In the genomic region with DNA sequence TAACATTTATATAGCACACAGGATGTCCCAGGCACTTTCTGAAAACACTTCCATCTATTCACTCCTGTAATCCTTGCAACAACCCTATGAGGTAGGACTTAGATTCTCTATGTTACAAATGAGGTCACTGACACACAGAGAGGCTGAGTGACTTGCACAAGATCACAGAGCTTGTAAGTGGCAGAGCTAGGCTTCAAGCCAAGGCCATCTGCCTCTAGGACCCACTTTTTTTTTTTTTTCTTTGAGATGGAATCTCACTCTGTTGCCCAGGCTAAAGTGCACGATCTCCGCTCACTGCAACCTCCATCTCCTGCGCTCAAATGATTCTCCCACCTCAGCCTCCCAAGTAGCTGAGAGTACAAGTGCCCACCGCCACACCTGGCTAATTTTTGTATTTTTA, we compare ENCODE assay signal across 11 cellular contexts. TPM values are rescaled to one million over a fixed set of nuclear protein-coding genes. Genes with fewer than 3 reads are reported as not detected.
DNase-seq lines count a peak whose midpoint lies in the region; ATAC-seq and TF ChIP-seq lines count a peak whose summit lies in the region.
"Had no signal": no experiment of that assay in that cellular context is flagged by ENCODE, and none has a peak within 500 bp of the region (broad histone marks: within the 10 kb centered on the region; RNA-seq: fewer than 3 reads in every experiment).

No MANE protein-coding gene starts in this region.

- peak overlapping the region; percentile 33 to 60 for H3K4me3 Mint-ChIP-seq in activated T-cell treated with anti-CD3 and anti-CD28 coated beads, Interleukin-2, amount 50 U/mL, for 72 hours
- H3K4me3 Mint-ChIP-seq: neural crest cell had no signal

- H2AFZ ChIP-seq in OCI-LY7 (ENCODE audit: low read length) = peak overlapping the region; percentile 81; the same call in 1 of the 2 replicates

- no peaks in the 10 kb centered on the region for H3K79me2 ChIP-seq in OCI-LY7 (ENCODE audit: insufficient read depth, low read depth, low read length)

- H3K9me2 ChIP-seq in OCI-LY7 (ENCODE audit: insufficient read depth, low read length) = no peaks in the 10 kb centered on the region

- peak; percentile 12 to 14 for ATAC-seq in activated T-cell treated with anti-CD3 and anti-CD28 coated beads, Interleukin-2, amount 50 U/mL, for 72 hours (replicated peaks in 1 of 2)
- ATAC-seq in GM21529 (IDR thresholded peaks at IDR 0.05; ENCODE audit: unreplicated experiment) = no peak

- H3K27ac ChIP-seq in OCI-LY7 (ENCODE audit: low read depth, low read length, poor library complexity, severe bottlenecking) (peak overlapping the region; percentile 92), thymus (ENCODE audit: low read depth) (peak overlapping the region; percentile 98)

- no peaks in the 10 kb centered on the region for H3K36me3 ChIP-seq in OCI-LY7 (ENCODE audit: insufficient read depth, low read length)
- no peaks in the 10 kb centered on the region for H3K36me3 ChIP-seq in adipocyte (ENCODE audit: control insufficient read depth, insufficient read depth, low read length, severe bottlenecking)
- H3K36me3 ChIP-seq in thymus (ENCODE audit: control insufficient read depth, insufficient read depth) = no peaks in the 10 kb centered on the region

- H4K20me1 ChIP-seq in OCI-LY7 (ENCODE audit: insufficient read depth, low read length) = no peaks in the 10 kb centered on the region

- 74% methylated on average over 4 of the region's 4 CpGs for WGBS in thymus

- H3K27me3 ChIP-seq in adipocyte (replicated peaks; ENCODE audit: control insufficient read depth, insufficient read depth, low read length) (no peaks in the 10 kb centered on the region), thymus (ENCODE audit: control insufficient read depth, insufficient read depth) (no peaks in the 10 kb centered on the region)

- H3K9me3 Mint-ChIP-seq in activated T-cell treated with anti-CD3 and anti-CD28 coated beads, Interleukin-2, amount 50 U/mL, for 72 hours = no peaks in the 10 kb centered on the region
- H3K9me3 Mint-ChIP-seq: neural crest cell had no signal

- peak overlapping the region; percentile 6 for H3K9ac ChIP-seq in adipocyte (ENCODE audit: low read length)

- H3K27me3 Mint-ChIP-seq in activated T-cell treated with anti-CD3 and anti-CD28 coated beads, Interleukin-2, amount 50 U/mL, for 72 hours (ENCODE audit: low read depth) = no peaks in the 10 kb centered on the region

- POLR2A ChIA-PET in OCI-LY7 (lab: Charles Lee) = interaction anchor here (0.9 to 1.4 kb wide), 2 partner anchors 28 to 45 kb away, joined by 3 read pairs; no protein-coding TSS in a partner anchor

- TF ChIP-seq CTCF in OCI-LY7 (conservative IDR thresholded peaks at IDR 0.05; ENCODE audit: low read length) = no peak

- peak overlapping the region; percentile 18 for H3K4me3 ChIP-seq in OCI-LY7 (ENCODE audit: low read depth, low read length, poor library complexity, severe bottlenecking)
- no peak overlapping the region for H3K4me3 ChIP-seq in adipocyte (ENCODE audit: low read length)
- no peak overlapping the region for H3K4me3 ChIP-seq in thymus (ENCODE audit: low read length)

- peak overlapping the region; percentile 94 for H3K27ac Mint-ChIP-seq in activated T-cell treated with anti-CD3 and anti-CD28 coated beads, Interleukin-2, amount 50 U/mL, for 72 hours

- no peaks in the 10 kb centered on the region for H3K36me3 Mint-ChIP-seq in activated T-cell treated with anti-CD3 and anti-CD28 coated beads, Interleukin-2, amount 50 U/mL, for 72 hours (ENCODE audit: insufficient read depth in 2 of 2)

- BruUV-seq in OCI-LY7 (replicated peaks; lab: Mats Ljungman, UMichigan) = no TSS peak

- DNase-seq in activated T-cell treated with anti-CD3 and anti-CD28 coated beads, Interleukin-2, amount 50 U/mL, for 72 hours = no peak
- no peak for DNase-seq in activated T-cell treated with anti-CD3 and anti-CD28 coated beads, Interleukin-2, amount 50 U/mL, for 1 hour
- DNase-seq in OCI-LY7 (ENCODE audit: low spot score) (no peak), adipocyte (ENCODE audit: low read depth) (no peak), T1000 (lab: John Stamatoyannopoulos, UW) (no peak)
- no peak for DNase-seq in activated effector memory CD4-positive, alpha-beta T cell treated with Interleukin-2 at 50 U/mL for 16 hours
- DNase-seq: cortex of kidney, NCI-H1436 had no signal

- H3K9me3 ChIP-seq in OCI-LY7 (ENCODE audit: low read length) = no peaks in the 10 kb centered on the region
- H3K9me3 ChIP-seq in adipocyte (ENCODE audit: control insufficient read depth, low read length) = no peaks in the 10 kb centered on the region
- H3K9me3 ChIP-seq in thymus (ENCODE audit: control insufficient read depth) = no peaks in the 10 kb centered on the region

- peaks cover 52% of the 10 kb centered on the region for H3K4me1 Mint-ChIP-seq in activated T-cell treated with anti-CD3 and anti-CD28 coated beads, Interleukin-2, amount 50 U/mL, for 72 hours (ENCODE audit: low read depth)

- intact Hi-C loops in OCI-LY7 (cut with micrococcal nuclease; ENCODE audit: unreplicated experiment) = no loop called here

- H3K4me1 ChIP-seq in OCI-LY7 (ENCODE audit: insufficient read depth, low read length, poor library complexity, severe bottlenecking) = peaks cover 50% of the 10 kb centered on the region
- H3K4me1 ChIP-seq in adipocyte (ENCODE audit: control insufficient read depth, insufficient read depth, low read length) = peaks cover 10% of the 10 kb centered on the region
- peaks cover 41% of the 10 kb centered on the region for H3K4me1 ChIP-seq in thymus (ENCODE audit: control insufficient read depth, insufficient read depth, low read length)

- peak overlapping the region; percentile 72 for H3K4me2 ChIP-seq in OCI-LY7 (ENCODE audit: low read length)

- CTCF ChIA-PET in OCI-LY7 (lab: Charles Lee; ENCODE audit: unreplicated experiment) = interaction anchor here (0.9 kb wide), 1 partner anchor 9 kb away, joined by 3 read pairs; no protein-coding TSS in a partner anchor

RNA-seq across cellular contexts. Expression of gene MYH9, which starts 18.4 kb away (rescaled TPM):
- 100 to 1,000 TPM; 529 to 662 TPM for total RNA-seq in activated T-cell treated with anti-CD3 and anti-CD28 coated beads, Interleukin-2, amount 50 U/mL, for 72 hours
- total RNA-seq in OCI-LY7 (2014; rRNA removed; shearing (Covaris generic)) = 112 and 133 TPM in 2 replicates
- 213 and 223 TPM in 2 replicates for total RNA-seq in OCI-LY7 (2022)
- polyA plus RNA-seq in thymus = 155 TPM
